Comparison of ENCODE assay signal across 1 cellular context in the genomic region with DNA sequence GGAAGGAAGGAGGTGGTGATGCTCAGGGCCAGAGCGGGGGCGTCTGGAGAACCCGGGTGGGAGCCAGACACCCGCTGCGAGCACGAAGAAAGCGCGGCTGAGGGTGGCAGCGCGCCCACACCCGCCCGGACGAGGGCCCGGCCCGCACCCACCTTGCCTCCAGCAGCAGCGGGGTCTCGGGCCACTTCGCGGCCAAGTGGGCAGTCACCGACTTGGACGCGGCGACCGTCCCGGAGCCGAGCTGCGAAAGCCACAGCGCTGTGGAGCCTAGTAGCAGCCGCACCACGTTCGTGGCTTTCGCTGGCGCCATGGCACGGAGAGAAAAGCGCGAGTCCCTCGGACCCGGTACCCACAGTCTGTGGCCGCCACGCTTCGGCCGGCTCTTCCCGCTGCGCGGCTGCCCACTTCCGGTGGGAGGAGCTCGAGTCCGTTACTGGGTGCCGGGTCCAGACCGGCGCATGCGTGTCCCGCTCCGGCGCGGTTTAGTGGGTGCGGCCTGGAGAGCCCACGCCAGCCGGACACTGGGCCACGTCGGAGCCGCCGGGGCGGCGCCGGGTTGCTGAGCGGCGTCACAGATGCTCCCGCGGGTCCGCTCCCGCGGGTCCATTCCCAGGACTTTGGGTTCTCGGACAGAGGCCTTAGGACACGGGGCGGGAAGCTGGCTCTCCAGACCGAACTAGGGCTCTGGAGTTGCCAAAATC.
TF ChIP-seq lines count a peak whose summit lies in the region.

A gene with protein sequence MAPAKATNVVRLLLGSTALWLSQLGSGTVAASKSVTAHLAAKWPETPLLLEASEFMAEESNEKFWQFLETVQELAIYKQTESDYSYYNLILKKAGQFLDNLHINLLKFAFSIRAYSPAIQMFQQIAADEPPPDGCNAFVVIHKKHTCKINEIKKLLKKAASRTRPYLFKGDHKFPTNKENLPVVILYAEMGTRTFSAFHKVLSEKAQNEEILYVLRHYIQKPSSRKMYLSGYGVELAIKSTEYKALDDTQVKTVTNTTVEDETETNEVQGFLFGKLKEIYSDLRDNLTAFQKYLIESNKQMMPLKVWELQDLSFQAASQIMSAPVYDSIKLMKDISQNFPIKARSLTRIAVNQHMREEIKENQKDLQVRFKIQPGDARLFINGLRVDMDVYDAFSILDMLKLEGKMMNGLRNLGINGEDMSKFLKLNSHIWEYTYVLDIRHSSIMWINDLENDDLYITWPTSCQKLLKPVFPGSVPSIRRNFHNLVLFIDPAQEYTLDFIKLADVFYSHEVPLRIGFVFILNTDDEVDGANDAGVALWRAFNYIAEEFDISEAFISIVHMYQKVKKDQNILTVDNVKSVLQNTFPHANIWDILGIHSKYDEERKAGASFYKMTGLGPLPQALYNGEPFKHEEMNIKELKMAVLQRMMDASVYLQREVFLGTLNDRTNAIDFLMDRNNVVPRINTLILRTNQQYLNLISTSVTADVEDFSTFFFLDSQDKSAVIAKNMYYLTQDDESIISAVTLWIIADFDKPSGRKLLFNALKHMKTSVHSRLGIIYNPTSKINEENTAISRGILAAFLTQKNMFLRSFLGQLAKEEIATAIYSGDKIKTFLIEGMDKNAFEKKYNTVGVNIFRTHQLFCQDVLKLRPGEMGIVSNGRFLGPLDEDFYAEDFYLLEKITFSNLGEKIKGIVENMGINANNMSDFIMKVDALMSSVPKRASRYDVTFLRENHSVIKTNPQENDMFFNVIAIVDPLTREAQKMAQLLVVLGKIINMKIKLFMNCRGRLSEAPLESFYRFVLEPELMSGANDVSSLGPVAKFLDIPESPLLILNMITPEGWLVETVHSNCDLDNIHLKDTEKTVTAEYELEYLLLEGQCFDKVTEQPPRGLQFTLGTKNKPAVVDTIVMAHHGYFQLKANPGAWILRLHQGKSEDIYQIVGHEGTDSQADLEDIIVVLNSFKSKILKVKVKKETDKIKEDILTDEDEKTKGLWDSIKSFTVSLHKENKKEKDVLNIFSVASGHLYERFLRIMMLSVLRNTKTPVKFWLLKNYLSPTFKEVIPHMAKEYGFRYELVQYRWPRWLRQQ (N-terminal part only) (minus strand): TSS at position 399 of the 701 bp plus-strand sequence. CDS start 89 bp downstream, at position 310.

TF ChIP-seq in HepG2, 621 proteins besides CTCF, POLR2A, EP300 and RAD21 (continued from another document and continues in another):
- TF ChIP-seq, protein P1, sequence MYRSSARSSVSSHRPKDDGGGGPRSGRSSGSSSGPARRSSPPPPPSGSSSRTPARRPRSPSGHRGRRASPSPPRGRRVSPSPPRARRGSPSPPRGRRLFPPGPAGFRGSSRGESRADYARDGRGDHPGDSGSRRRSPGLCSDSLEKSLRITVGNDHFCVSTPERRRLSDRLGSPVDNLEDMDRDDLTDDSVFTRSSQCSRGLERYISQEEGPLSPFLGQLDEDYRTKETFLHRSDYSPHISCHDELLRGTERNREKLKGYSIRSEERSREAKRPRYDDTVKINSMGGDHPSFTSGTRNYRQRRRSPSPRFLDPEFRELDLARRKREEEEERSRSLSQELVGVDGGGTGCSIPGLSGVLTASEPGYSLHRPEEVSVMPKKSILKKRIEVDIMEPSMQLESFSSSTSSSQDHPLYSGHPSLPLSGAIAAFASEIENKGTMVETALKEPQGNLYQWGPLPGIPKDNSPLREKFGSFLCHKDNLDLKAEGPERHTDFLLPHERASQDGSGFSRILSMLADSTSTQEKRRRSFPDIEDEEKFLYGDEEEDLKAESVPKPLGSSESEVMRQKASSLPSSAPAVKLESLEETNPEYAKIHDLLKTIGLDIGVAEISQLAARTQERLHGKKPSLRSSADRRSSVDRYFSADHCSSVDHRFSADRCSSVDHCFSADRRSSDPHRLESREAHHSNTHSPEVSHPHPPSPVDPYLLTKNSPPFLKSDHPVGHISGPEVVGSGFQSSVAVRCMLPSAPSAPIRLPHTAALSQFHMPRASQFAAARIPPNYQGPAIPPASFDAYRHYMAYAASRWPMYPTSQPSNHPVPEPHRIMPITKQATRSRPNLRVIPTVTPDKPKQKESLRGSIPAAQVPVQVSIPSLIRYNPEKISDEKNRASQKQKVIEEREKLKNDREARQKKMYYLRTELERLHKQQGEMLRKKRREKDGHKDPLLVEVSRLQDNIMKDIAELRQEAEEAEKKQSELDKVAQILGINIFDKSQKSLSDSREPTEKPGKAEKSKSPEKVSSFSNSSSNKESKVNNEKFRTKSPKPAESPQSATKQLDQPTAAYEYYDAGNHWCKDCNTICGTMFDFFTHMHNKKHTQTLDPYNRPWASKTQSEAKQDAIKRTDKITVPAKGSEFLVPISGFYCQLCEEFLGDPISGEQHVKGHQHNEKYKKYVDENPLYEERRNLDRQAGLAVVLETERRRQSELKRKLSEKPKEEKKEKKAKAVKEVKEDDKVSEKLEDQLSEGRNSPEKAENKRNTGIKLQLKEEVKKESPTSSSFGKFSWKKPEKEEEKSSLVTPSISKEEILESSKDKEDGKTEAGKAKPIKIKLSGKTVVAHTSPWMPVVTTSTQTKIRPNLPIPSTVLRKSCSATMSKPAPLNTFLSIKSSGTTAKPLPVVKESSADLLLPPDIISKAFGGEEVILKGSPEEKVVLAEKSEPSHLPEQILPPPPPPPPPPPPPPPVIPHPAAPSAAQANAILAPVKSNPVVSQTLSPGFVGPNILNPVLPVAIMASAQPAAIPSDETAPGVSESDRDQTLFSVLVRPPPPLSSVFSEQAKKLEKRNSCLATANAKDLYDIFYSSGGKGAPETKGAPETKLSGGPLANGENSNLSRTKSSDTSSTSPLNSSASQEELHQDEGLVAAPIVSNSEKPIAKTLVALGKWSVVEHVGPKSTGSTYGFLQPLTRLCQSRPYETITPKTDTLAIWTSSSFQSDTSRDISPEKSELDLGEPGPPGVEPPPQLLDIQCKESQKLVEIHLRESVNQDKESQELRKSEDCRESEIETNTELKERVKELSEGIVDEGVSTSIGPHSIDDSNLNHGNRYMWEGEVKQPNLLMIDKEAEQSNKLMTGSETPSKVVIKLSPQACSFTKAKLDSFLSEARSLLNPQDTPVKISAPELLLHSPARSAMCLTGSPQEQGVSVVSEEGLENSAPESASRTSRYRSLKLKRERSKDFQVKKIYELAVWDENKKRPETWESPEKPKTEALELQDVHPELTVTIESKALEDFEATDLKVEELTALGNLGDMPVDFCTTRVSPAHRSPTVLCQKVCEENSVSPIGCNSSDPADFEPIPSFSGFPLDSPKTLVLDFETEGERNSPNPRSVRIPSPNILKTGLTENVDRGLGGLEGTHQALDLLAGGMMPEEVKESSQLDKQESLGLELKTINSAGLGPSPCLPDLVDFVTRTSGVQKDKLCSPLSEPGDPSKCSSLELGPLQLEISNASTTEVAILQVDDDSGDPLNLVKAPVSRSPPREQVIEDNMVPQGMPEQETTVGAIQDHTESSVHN (CRISPR knock-in tag; IDR thresholded peaks at IDR 0.05): peak; percentile 9; the same call in 1 of the 2 replicates
- peak; percentile 71; the same call in 1 of the 2 replicates for TF ChIP-seq THAP9 (CRISPR knock-in tag; IDR thresholded peaks at IDR 0.05; ENCODE audit: borderline replicate concordance)
- TF ChIP-seq RFX5 (IDR thresholded peaks at IDR 0.05; ENCODE audit: low read depth, low read length): peak; percentile 16; the same call in 1 of the 2 replicates
- TF ChIP-seq MTF2 (CRISPR knock-in tag; IDR thresholded peaks at IDR 0.05; ENCODE audit: borderline replicate concordance): peak; percentile 76; the same call in 1 of the 2 replicates
- no peak for TF ChIP-seq HCFC1 (IDR thresholded peaks at IDR 0.05; ENCODE audit: low read depth, low read length)
- TF ChIP-seq CEBPG (CRISPR knock-in tag; IDR thresholded peaks at IDR 0.05): 0 out of 2 replicates have a peak, but pooled peaks have one; percentile 15
- TF ChIP-seq NFE2L2 (IDR thresholded peaks at IDR 0.05; ENCODE audit: low read length): no peak
- peak; percentile 65; the same call in 1 of the 2 replicates for TF ChIP-seq CREB1 (IDR thresholded peaks at IDR 0.05)
- TF ChIP-seq CREB1 (CRISPR knock-in tag; IDR thresholded peaks at IDR 0.05): no peak
- peak; percentile 26; the same call in 1 of the 2 replicates for TF ChIP-seq ZNF766 (CRISPR knock-in tag; IDR thresholded peaks at IDR 0.05; ENCODE audit: borderline replicate concordance)
- TF ChIP-seq TOPORS (CRISPR knock-in tag; IDR thresholded peaks at IDR 0.05): peak; percentile 53; the same call in 1 of the 2 replicates
- TF ChIP-seq ZFP91 (CRISPR knock-in tag; IDR thresholded peaks at IDR 0.05; ENCODE audit: borderline replicate concordance): peak; percentile 82; the same call in 1 of the 2 replicates
- peak; percentile 56 for TF ChIP-seq SPEN (CRISPR knock-in tag; IDR thresholded peaks at IDR 0.05; ENCODE audit: low read depth)
- no peak for TF ChIP-seq ONECUT2 (CRISPR knock-in tag; IDR thresholded peaks at IDR 0.05)
- TF ChIP-seq AGO1 (IDR thresholded peaks at IDR 0.05; ENCODE audit: low read depth, low read length, poor library complexity, severe bottlenecking): no peak
- TF ChIP-seq NFE2L1 (CRISPR knock-in tag; IDR thresholded peaks at IDR 0.05; ENCODE audit: borderline replicate concordance): 0 out of 2 replicates have a peak, but pooled peaks have one; percentile 61
- peak; percentile 82; the same call in 1 of the 2 replicates for TF ChIP-seq ZNF619 (CRISPR knock-in tag; IDR thresholded peaks at IDR 0.05)
- TF ChIP-seq KDM5B (CRISPR knock-in tag; IDR thresholded peaks at IDR 0.05; ENCODE audit: borderline replicate concordance): peak; percentile 90; the same call in 1 of the 2 replicates
- TF ChIP-seq TEAD3 (CRISPR knock-in tag; optimal IDR thresholded peaks at IDR 0.05; ENCODE audit: borderline replicate concordance): peak; percentile 48
- peak; percentile 36 for TF ChIP-seq TBL1XR1 (IDR thresholded peaks at IDR 0.05; ENCODE audit: borderline replicate concordance, low read length, partially characterized antibody)
- peak; percentile 22; the same call in 1 of the 2 replicates for TF ChIP-seq HOXA9 (CRISPR knock-in tag; IDR thresholded peaks at IDR 0.05; ENCODE audit: borderline replicate concordance)
- no peak; the same call in 1 of the 2 replicates for TF ChIP-seq ZNF160 (CRISPR knock-in tag; IDR thresholded peaks at IDR 0.05)
- peak; percentile 54; the same call in 1 of the 2 replicates for TF ChIP-seq ZNF709 (CRISPR knock-in tag; IDR thresholded peaks at IDR 0.05)
- peak; percentile 23; the same call in 1 of the 2 replicates for TF ChIP-seq ZBTB21 (CRISPR knock-in tag; IDR thresholded peaks at IDR 0.05)
- TF ChIP-seq RBM39 (IDR thresholded peaks at IDR 0.05; ENCODE audit: low read depth, low read length, poor library complexity, severe bottlenecking): peak; percentile 38
- no peak; the same call in 1 of the 2 replicates for TF ChIP-seq KLF6 (CRISPR knock-in tag; IDR thresholded peaks at IDR 0.05)
- 0 out of 2 replicates have a peak, but pooled peaks have one; percentile 3 for TF ChIP-seq SMAD3 (CRISPR knock-in tag; IDR thresholded peaks at IDR 0.05)
- peak; percentile 83 for TF ChIP-seq TAF1 (CRISPR knock-in tag; IDR thresholded peaks at IDR 0.05)
- TF ChIP-seq JUN (CRISPR knock-in tag; IDR thresholded peaks at IDR 0.05): no peak
- no peak for TF ChIP-seq SIN3B (IDR thresholded peaks at IDR 0.05; ENCODE audit: low read length)
- no peak for TF ChIP-seq RAD51 (IDR thresholded peaks at IDR 0.05; ENCODE audit: borderline replicate concordance)
- no peak for TF ChIP-seq ZNF20 (CRISPR knock-in tag; IDR thresholded peaks at IDR 0.05)
- TF ChIP-seq SRY (CRISPR knock-in tag; IDR thresholded peaks at IDR 0.05): peak; percentile 89
- TF ChIP-seq MTF1 (CRISPR knock-in tag; IDR thresholded peaks at IDR 0.05): no peak
- TF ChIP-seq, protein P2, sequence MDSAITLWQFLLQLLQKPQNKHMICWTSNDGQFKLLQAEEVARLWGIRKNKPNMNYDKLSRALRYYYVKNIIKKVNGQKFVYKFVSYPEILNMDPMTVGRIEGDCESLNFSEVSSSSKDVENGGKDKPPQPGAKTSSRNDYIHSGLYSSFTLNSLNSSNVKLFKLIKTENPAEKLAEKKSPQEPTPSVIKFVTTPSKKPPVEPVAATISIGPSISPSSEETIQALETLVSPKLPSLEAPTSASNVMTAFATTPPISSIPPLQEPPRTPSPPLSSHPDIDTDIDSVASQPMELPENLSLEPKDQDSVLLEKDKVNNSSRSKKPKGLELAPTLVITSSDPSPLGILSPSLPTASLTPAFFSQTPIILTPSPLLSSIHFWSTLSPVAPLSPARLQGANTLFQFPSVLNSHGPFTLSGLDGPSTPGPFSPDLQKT (CRISPR knock-in tag; IDR thresholded peaks at IDR 0.05; ENCODE audit: borderline replicate concordance): peak; percentile 79; the same call in 1 of the 2 replicates
- no peak; the same call in 1 of the 2 replicates for TF ChIP-seq ZSCAN20 (CRISPR knock-in tag; IDR thresholded peaks at IDR 0.05; ENCODE audit: borderline replicate concordance)
